ENCODE assay signal across 19 cellular contexts in the genomic region with DNA sequence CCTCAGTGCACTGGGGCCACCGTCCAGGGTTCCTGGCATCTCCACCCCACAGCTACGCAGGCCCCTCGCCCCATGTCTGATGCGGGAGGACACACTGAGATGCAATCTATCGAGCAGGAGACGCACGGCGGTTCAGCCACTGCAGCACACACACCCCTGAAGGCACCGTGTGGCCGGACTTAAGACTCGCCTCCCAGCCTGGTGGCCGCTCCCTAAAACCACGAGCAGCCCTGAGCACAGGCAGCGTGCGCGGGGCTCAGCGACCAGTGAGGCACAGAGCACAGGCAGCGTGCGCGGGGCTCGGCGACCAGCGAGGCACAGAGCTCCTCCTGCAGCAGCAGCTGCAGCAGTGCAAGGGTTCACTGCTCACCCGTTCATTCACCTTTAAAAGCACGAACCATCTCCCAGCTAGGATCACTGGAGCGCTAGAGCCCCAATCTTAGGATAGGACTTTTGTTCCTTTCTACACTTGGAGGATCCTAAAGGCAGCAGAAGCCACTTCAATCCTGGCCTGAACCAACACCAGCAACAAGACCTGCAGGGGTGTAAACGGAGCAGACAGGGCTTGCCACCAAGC. TPM values are rescaled to one million over a fixed set of nuclear protein-coding genes. Genes with fewer than 3 reads are reported as not detected.
"Had no signal": no experiment of that assay in that cellular context is flagged by ENCODE, and none has a peak within 500 bp of the region (broad histone marks: within the 10 kb centered on the region; RNA-seq: fewer than 3 reads in every experiment).

No MANE protein-coding gene starts in this region.

- H3K4me1 Mint-ChIP-seq: activated CD4-positive, alpha-beta memory T cell treated with anti-CD3 and anti-CD28 coated beads, Interleukin-2, amount 10 ng/mL, durations not matched to agents 7 days and 5 days; activated CD8-positive, alpha-beta memory T cell treated with anti-CD3 and anti-CD28 coated beads, Interleukin-2, amount 10 ng/mL, durations not matched to agents 7 days and 5 days; mesothelial cell of epicardium had no signal

- ATAC-seq: activated CD8-positive, alpha-beta memory T cell treated with anti-CD3 and anti-CD28 coated beads, Interleukin-2, amount 10 ng/mL, durations not matched to agents 7 days and 5 days had no signal

- H3K27ac Mint-ChIP-seq: activated CD4-positive, alpha-beta memory T cell treated with anti-CD3 and anti-CD28 coated beads, Interleukin-2, amount 10 ng/mL, durations not matched to agents 7 days and 5 days; activated CD8-positive, alpha-beta memory T cell treated with anti-CD3 and anti-CD28 coated beads, Interleukin-2, amount 10 ng/mL, durations not matched to agents 7 days and 5 days; activated naive CD8-positive, alpha-beta T cell; mesothelial cell of epicardium; natural killer cell treated with Interleukin-12 subunit alpha and Interleukin-12 subunit beta and Interleukin-15 and Interleukin-18, amount 100 ng/mL, for 72 hours; stimulated activated naive CD8-positive, alpha-beta T cell treated with anti-CD3 and anti-CD28 coated beads, Interleukin-15, Interleukin-2, amounts not matched to agents 100 ng/mL and 50 ng/mL, for 24 hours had no signal

- H3K27ac ChIP-seq: vagina had no signal

- H3K9me3 Mint-ChIP-seq: activated CD4-positive, alpha-beta memory T cell treated with anti-CD3 and anti-CD28 coated beads, Interleukin-2, amount 10 ng/mL, durations not matched to agents 7 days and 5 days; mesothelial cell of epicardium; natural killer cell treated with Interleukin-12 subunit alpha and Interleukin-12 subunit beta and Interleukin-15 and Interleukin-18, amount 100 ng/mL, for 72 hours; stimulated activated naive CD8-positive, alpha-beta T cell treated with anti-CD3 and anti-CD28 coated beads, Interleukin-15, Interleukin-2, amounts not matched to agents 100 ng/mL and 50 ng/mL, for 24 hours had no signal

- H3K4me1 ChIP-seq: vagina had no signal

- H3K27me3 Mint-ChIP-seq: activated CD4-positive, alpha-beta memory T cell treated with anti-CD3 and anti-CD28 coated beads, Interleukin-2, amount 10 ng/mL, durations not matched to agents 7 days and 5 days; activated CD8-positive, alpha-beta memory T cell treated with anti-CD3 and anti-CD28 coated beads, Interleukin-2, amount 10 ng/mL, durations not matched to agents 7 days and 5 days; activated naive CD8-positive, alpha-beta T cell; natural killer cell treated with Interleukin-12 subunit alpha and Interleukin-12 subunit beta and Interleukin-15 and Interleukin-18, amount 100 ng/mL, for 72 hours; stimulated activated naive CD8-positive, alpha-beta T cell treated with anti-CD3 and anti-CD28 coated beads, Interleukin-15, Interleukin-2, amounts not matched to agents 100 ng/mL and 50 ng/mL, for 24 hours had no signal

- H3K27me3 ChIP-seq: vagina had no signal

- H3K36me3 Mint-ChIP-seq: activated CD8-positive, alpha-beta memory T cell treated with anti-CD3 and anti-CD28 coated beads, Interleukin-2, amount 10 ng/mL, durations not matched to agents 7 days and 5 days; natural killer cell treated with Interleukin-12 subunit alpha and Interleukin-12 subunit beta and Interleukin-15 and Interleukin-18, amount 100 ng/mL, for 72 hours had no signal

- H3K9me3 ChIP-seq: vagina had no signal

- DNase-seq: activated CD4-positive, alpha-beta memory T cell treated with anti-CD3 and anti-CD28 coated beads, Interleukin-2, amount 10 ng/mL, durations not matched to agents 7 days and 5 days; activated CD4-positive, alpha-beta T cell treated with anti-CD3 and anti-CD28 coated beads for 48 hours; activated CD8-positive, alpha-beta memory T cell treated with anti-CD3 and anti-CD28 coated beads, Interleukin-2, amount 10 ng/mL, durations not matched to agents 7 days and 5 days; caudate nucleus; foreskin melanocyte; kidney glomerular epithelial cell; retina; stimulated activated CD4-positive, alpha-beta T cell treated with anti-CD3 and anti-CD28 coated beads, Interleukin-2, amount 100 ng/mL, for 24 hours; T-helper 2 cell; trophoblast cell had no signal

- H3K4me3 ChIP-seq: vagina had no signal

- H3K4me3 Mint-ChIP-seq: activated CD4-positive, alpha-beta memory T cell treated with anti-CD3 and anti-CD28 coated beads, Interleukin-2, amount 10 ng/mL, durations not matched to agents 7 days and 5 days; activated CD8-positive, alpha-beta memory T cell treated with anti-CD3 and anti-CD28 coated beads, Interleukin-2, amount 10 ng/mL, durations not matched to agents 7 days and 5 days; activated naive CD8-positive, alpha-beta T cell; mesothelial cell of epicardium; natural killer cell treated with Interleukin-12 subunit alpha and Interleukin-12 subunit beta and Interleukin-15 and Interleukin-18, amount 100 ng/mL, for 72 hours; stimulated activated naive CD8-positive, alpha-beta T cell treated with anti-CD3 and anti-CD28 coated beads, Interleukin-15, Interleukin-2, amounts not matched to agents 100 ng/mL and 50 ng/mL, for 24 hours had no signal

RNA-seq across cellular contexts. Expression of gene MUC5B, which starts 55.2 kb away (rescaled TPM):
- total RNA-seq: activated CD4-positive, alpha-beta memory T cell treated with anti-CD3 and anti-CD28 coated beads, Interleukin-2, amount 10 ng/mL, durations not matched to agents 7 days and 5 days; activated CD8-positive, alpha-beta memory T cell treated with anti-CD3 and anti-CD28 coated beads, Interleukin-2, amount 10 ng/mL, durations not matched to agents 7 days and 5 days; dermis microvascular lymphatic vessel endothelial cell; epithelial cell of proximal tubule; fibroblast of lung; lung microvascular endothelial cell; mesothelial cell of epicardium; natural killer cell treated with Interleukin-12 subunit alpha and Interleukin-12 subunit beta and Interleukin-15 and Interleukin-18, amount 100 ng/mL, for 72 hours had no signal
- polyA plus RNA-seq: fibroblast of lung had no signal
